ENCODE assay signal across 1 cellular context in genomic region chr3:123332124-123332641, GRCh38.
TF ChIP-seq lines count a peak whose summit lies in the region.

No MANE protein-coding gene starts in this region.

TF ChIP-seq in IMR-90, 13 proteins besides CTCF, POLR2A, EP300 and RAD21:
- TF ChIP-seq MXI1 (IDR thresholded peaks at IDR 0.05; ENCODE audit: borderline replicate concordance, low read depth, low read length) = no peak
- no peak for TF ChIP-seq RFX5 (IDR thresholded peaks at IDR 0.05; ENCODE audit: low read depth, low read length)
- TF ChIP-seq RCOR1 (IDR thresholded peaks at IDR 0.05; ENCODE audit: insufficient replicate concordance, low read length) = no peak
- TF ChIP-seq NFE2L2 (IDR thresholded peaks at IDR 0.05; ENCODE audit: low read depth, low read length) = no peak
- no peak for TF ChIP-seq CHD1 (IDR thresholded peaks at IDR 0.05; ENCODE audit: low read depth, low read length)
- TF ChIP-seq MAFK (IDR thresholded peaks at IDR 0.05; ENCODE audit: low read depth, low read length) = no peak
- TF ChIP-seq USF2 (IDR thresholded peaks at IDR 0.05; ENCODE audit: low read depth, low read length) = no peak
- no peak for TF ChIP-seq FOS (IDR thresholded peaks at IDR 0.05; ENCODE audit: low read depth, low read length)
- TF ChIP-seq MAZ (IDR thresholded peaks at IDR 0.05; ENCODE audit: borderline replicate concordance, low read depth, low read length) = no peak
- no peak for TF ChIP-seq ELK1 (IDR thresholded peaks at IDR 0.05; ENCODE audit: borderline replicate concordance, low read depth, low read length)
